In genomic region chr16:4846503-4846900, GRCh38 we compare ENCODE assay signal across 8 cellular contexts. TPM values are rescaled to one million over a fixed set of nuclear protein-coding genes. Genes with fewer than 3 reads are reported as not detected.
DNase-seq lines count a peak whose midpoint lies in the region; ATAC-seq and TF ChIP-seq lines count a peak whose summit lies in the region.

No MANE protein-coding gene starts in this region.

- peaks cover 10% of the 10 kb centered on the region for H3K4me1 ChIP-seq in Caco-2
- H3K4me1 ChIP-seq in muscle layer of colon (ENCODE audit: insufficient read depth, low read length) = peaks cover 39% of the 10 kb centered on the region
- H3K4me1 ChIP-seq in thymus (ENCODE audit: control insufficient read depth, insufficient read depth, low read length) = peaks cover 23% of the 10 kb centered on the region

- H3K27me3 ChIP-seq in Caco-2 (replicated peaks; ENCODE audit: control insufficient read depth, insufficient read depth, low read length) (no peaks in the 10 kb centered on the region), muscle layer of colon (ENCODE audit: control insufficient read depth in 1 of 2, insufficient read depth in 2 of 2, low read length in 2 of 2) (no peaks in the 10 kb centered on the region), thymus (ENCODE audit: control insufficient read depth, insufficient read depth) (no peaks in the 10 kb centered on the region)

- WGBS in thymus = under 1% methylated on average over 27 of the region's 27 CpGs

- H3K4me1 Mint-ChIP-seq in Caco-2 (ENCODE audit: low read depth, unreplicated experiment) = peaks cover 8% of the 10 kb centered on the region
- H3K4me1 Mint-ChIP-seq in activated CD4-positive, alpha-beta T cell treated with anti-CD3 and anti-CD28 coated beads, Interleukin-2, amount 10 ng/mL, durations not matched to agents 7 days and 5 days = peaks cover 51% of the 10 kb centered on the region

- no peaks in the 10 kb centered on the region for H3K9me3 Mint-ChIP-seq in Caco-2 (ENCODE audit: unreplicated experiment)
- H3K9me3 Mint-ChIP-seq in activated CD4-positive, alpha-beta T cell treated with anti-CD3 and anti-CD28 coated beads, Interleukin-2, amount 10 ng/mL, durations not matched to agents 7 days and 5 days = no peaks in the 10 kb centered on the region

- POLR2A ChIA-PET in Caco-2 (lab: Charles Lee) = interaction anchor here (1.5 kb wide), 1 partner anchor 90 kb away, joined by 3 read pairs; no protein-coding TSS in a partner anchor
- POLR2A ChIA-PET in activated CD4-positive, alpha-beta T cell treated with anti-CD3 and anti-CD28 coated beads, Interleukin-2, amount 10 ng/mL, durations not matched to agents 7 days and 5 days (lab: Charles Lee) = no interaction called here

- H3K27ac Mint-ChIP-seq in Caco-2 (ENCODE audit: unreplicated experiment) = peak overlapping the region; percentile 36
- H3K27ac Mint-ChIP-seq in activated CD4-positive, alpha-beta T cell treated with anti-CD3 and anti-CD28 coated beads, Interleukin-2, amount 10 ng/mL, durations not matched to agents 7 days and 5 days = peak overlapping the region; percentile 91

- H3K9me3 ChIP-seq in Caco-2 = no peaks in the 10 kb centered on the region
- no peaks in the 10 kb centered on the region for H3K9me3 ChIP-seq in muscle layer of colon (ENCODE audit: low read length)
- H3K9me3 ChIP-seq in thymus (ENCODE audit: control insufficient read depth) = no peaks in the 10 kb centered on the region

- peak overlapping the region; percentile 67 for H3K9ac ChIP-seq in muscle layer of colon (ENCODE audit: low read length)

- DNase-seq in Caco-2 (peak; percentile 52 to 64), HT1080 (ENCODE audit: low read depth) (peak; percentile 31), NCI-H1436 (lab: John Stamatoyannopoulos, UW) (no peak)
- peak; percentile 35 for DNase-seq in activated CD4-positive, alpha-beta T cell treated with anti-CD3 and anti-CD28 coated beads, Interleukin-2, amount 10 ng/mL, durations not matched to agents 7 days and 5 days

- intact Hi-C loops in Caco-2 (cut with micrococcal nuclease; ENCODE audit: unreplicated experiment) = loop anchor here (5.0 kb wide), 1 partner anchor 91 kb away; the partner anchor contains the start of gene PPL

- H3K36me3 Mint-ChIP-seq in Caco-2 (ENCODE audit: insufficient read depth, unreplicated experiment) = peaks cover 53% of the 10 kb centered on the region
- H3K36me3 Mint-ChIP-seq in activated CD4-positive, alpha-beta T cell treated with anti-CD3 and anti-CD28 coated beads, Interleukin-2, amount 10 ng/mL, durations not matched to agents 7 days and 5 days (ENCODE audit: low read depth) = peaks cover 37% of the 10 kb centered on the region

- H3K4me3 ChIP-seq in Caco-2 (ENCODE audit: low read depth, low read length) (peak overlapping the region; percentile 97), muscle layer of colon (ENCODE audit: low read depth in 1 of 2, low read length in 2 of 2) (peak overlapping the region; percentile 78 to 96), thymus (ENCODE audit: low read length) (peak overlapping the region; percentile 98)

- peak overlapping the region; percentile 92 for H3K27ac ChIP-seq in muscle layer of colon (ENCODE audit: low read depth, low read length)
- H3K27ac ChIP-seq in thymus (ENCODE audit: low read depth) = peak overlapping the region; percentile 95

- H3K27me3 Mint-ChIP-seq in Caco-2 (ENCODE audit: insufficient read depth, unreplicated experiment) = no peaks in the 10 kb centered on the region
- no peaks in the 10 kb centered on the region for H3K27me3 Mint-ChIP-seq in activated CD4-positive, alpha-beta T cell treated with anti-CD3 and anti-CD28 coated beads, Interleukin-2, amount 10 ng/mL, durations not matched to agents 7 days and 5 days

- ATAC-seq in GM21360 (IDR thresholded peaks at IDR 0.05; ENCODE audit: unreplicated experiment) = peak; percentile 2
- ATAC-seq in esophagus mucosa = peak; percentile 63

- H3K36me3 ChIP-seq in Caco-2 (ENCODE audit: control insufficient read depth, insufficient read depth, low read length) (no peaks in the 10 kb centered on the region), muscle layer of colon (ENCODE audit: insufficient read depth, low read length) (peaks cover 28% of the 10 kb centered on the region), thymus (ENCODE audit: control insufficient read depth, insufficient read depth) (peaks cover 25% of the 10 kb centered on the region)

- BruUV-seq in Caco-2 (replicated peaks; lab: Mats Ljungman, UMichigan) = no TSS peak

- peak overlapping the region; percentile 82 for H3K4me3 Mint-ChIP-seq in Caco-2 (ENCODE audit: unreplicated experiment)
- H3K4me3 Mint-ChIP-seq in activated CD4-positive, alpha-beta T cell treated with anti-CD3 and anti-CD28 coated beads, Interleukin-2, amount 10 ng/mL, durations not matched to agents 7 days and 5 days = peak overlapping the region; percentile 80

- no peak for TF ChIP-seq CTCF in Caco-2 (IDR thresholded peaks at IDR 0.05; ENCODE audit: insufficient read depth in 1 of 2, low read depth in 1 of 2, low read length in 1 of 2, severe bottlenecking in 1 of 2, unreplicated experiment in 1 of 2)

- CTCF ChIA-PET in Caco-2 (lab: Charles Lee) = interaction anchor here (0.7 to 1.1 kb wide), 2 partner anchors 90 to 110 kb away, joined by 3 read pairs; no protein-coding TSS in a partner anchor
- CTCF ChIA-PET in activated CD4-positive, alpha-beta T cell treated with anti-CD3 and anti-CD28 coated beads, Interleukin-2, amount 10 ng/mL, durations not matched to agents 7 days and 5 days (lab: Charles Lee) = no interaction called here

RNA-seq across cellular contexts. Expression of gene GLYR1, which starts 0.6 kb away (rescaled TPM):
- total RNA-seq in Caco-2 (2022) (112 and 117 TPM in 2 replicates), esophagus mucosa (49.9 TPM)
- total RNA-seq in HT1080 (2014; rRNA removed; shearing (Covaris generic)) = 42.4 and 45.8 TPM in 2 replicates
- 43.1 and 45.7 TPM in 2 replicates for polyA plus RNA-seq in HT1080 (2015; cell fraction: cytosol; rRNA removed)
- 73.0 and 85.7 TPM in 2 replicates for polyA plus RNA-seq in HT1080 (2015; cell fraction: nucleus; rRNA removed)
- 100 to 1,000 TPM; 101 to 104 TPM for total RNA-seq in activated CD4-positive, alpha-beta T cell treated with anti-CD3 and anti-CD28 coated beads, Interleukin-2, amount 10 ng/mL, durations not matched to agents 7 days and 5 days
- 59.1 TPM for polyA plus RNA-seq in thymus

RNA-seq across cellular contexts. Expression of gene UBN1, which starts 0.8 kb away (rescaled TPM):
- total RNA-seq in Caco-2 (2022) (31.5 and 37.9 TPM in 2 replicates), esophagus mucosa (12.0 TPM)
- total RNA-seq in HT1080 (2014; rRNA removed; shearing (Covaris generic)) = 28.4 and 36.2 TPM in 2 replicates
- polyA plus RNA-seq in HT1080 (2015; cell fraction: cytosol; rRNA removed) = 29.5 and 36.0 TPM in 2 replicates
- polyA plus RNA-seq in HT1080 (2015; cell fraction: nucleus; rRNA removed) = 71.0 and 78.5 TPM in 2 replicates
- 10 to 100 TPM; 38.2 to 38.3 TPM for total RNA-seq in activated CD4-positive, alpha-beta T cell treated with anti-CD3 and anti-CD28 coated beads, Interleukin-2, amount 10 ng/mL, durations not matched to agents 7 days and 5 days
- polyA plus RNA-seq in thymus = 9.2 TPM

RNA-seq across cellular contexts. Expression of gene ROGDI, which starts 44.1 kb away (rescaled TPM):
- total RNA-seq in Caco-2 (2022) (18.2 and 19.0 TPM in 2 replicates), esophagus mucosa (21.3 TPM)
- 5.7 and 7.6 TPM in 2 replicates for total RNA-seq in HT1080 (2014; rRNA removed; shearing (Covaris generic))
- 7.2 and 7.4 TPM in 2 replicates for polyA plus RNA-seq in HT1080 (2015; cell fraction: cytosol; rRNA removed)
- 16.3 and 19.3 TPM in 2 replicates for polyA plus RNA-seq in HT1080 (2015; cell fraction: nucleus; rRNA removed)
- total RNA-seq in activated CD4-positive, alpha-beta T cell treated with anti-CD3 and anti-CD28 coated beads, Interleukin-2, amount 10 ng/mL, durations not matched to agents 7 days and 5 days = 1 to 10 TPM; 9.0 to 9.6 TPM
- 40.8 TPM for polyA plus RNA-seq in thymus

RNA-seq across cellular contexts. Expression of gene SMIM22, which starts 51.3 kb away (rescaled TPM):
- total RNA-seq in Caco-2 (2022) = not detected in 2 replicates
- not detected in 2 replicates for total RNA-seq in HT1080 (2014; rRNA removed; shearing (Covaris generic))
- 5.1 TPM in 1 of 2 replicates, not detected in the other for polyA plus RNA-seq in HT1080 (2015; cell fraction: cytosol; rRNA removed)
- not detected in 2 replicates for polyA plus RNA-seq in HT1080 (2015; cell fraction: nucleus; rRNA removed)
- not detected for total RNA-seq in activated CD4-positive, alpha-beta T cell treated with anti-CD3 and anti-CD28 coated beads, Interleukin-2, amount 10 ng/mL, durations not matched to agents 7 days and 5 days
- total RNA-seq in esophagus mucosa = 12.9 TPM
- 16.2 TPM for polyA plus RNA-seq in thymus

RNA-seq across cellular contexts. Expression of gene SEPTIN12, which starts 58.4 kb away (rescaled TPM):
- total RNA-seq in Caco-2 (2022) (not detected in 2 replicates), esophagus mucosa (not detected)
- total RNA-seq in HT1080 (2014; rRNA removed; shearing (Covaris generic)) = not detected in 2 replicates
- polyA plus RNA-seq in HT1080 (2015; cell fraction: cytosol; rRNA removed) = not detected in 2 replicates
- polyA plus RNA-seq in HT1080 (2015; cell fraction: nucleus; rRNA removed) = not detected in 2 replicates
- not detected for total RNA-seq in activated CD4-positive, alpha-beta T cell treated with anti-CD3 and anti-CD28 coated beads, Interleukin-2, amount 10 ng/mL, durations not matched to agents 7 days and 5 days
- polyA plus RNA-seq in thymus = 0.14 TPM
